Comparison of ENCODE assay signal across 14 cellular contexts in the genomic region with DNA sequence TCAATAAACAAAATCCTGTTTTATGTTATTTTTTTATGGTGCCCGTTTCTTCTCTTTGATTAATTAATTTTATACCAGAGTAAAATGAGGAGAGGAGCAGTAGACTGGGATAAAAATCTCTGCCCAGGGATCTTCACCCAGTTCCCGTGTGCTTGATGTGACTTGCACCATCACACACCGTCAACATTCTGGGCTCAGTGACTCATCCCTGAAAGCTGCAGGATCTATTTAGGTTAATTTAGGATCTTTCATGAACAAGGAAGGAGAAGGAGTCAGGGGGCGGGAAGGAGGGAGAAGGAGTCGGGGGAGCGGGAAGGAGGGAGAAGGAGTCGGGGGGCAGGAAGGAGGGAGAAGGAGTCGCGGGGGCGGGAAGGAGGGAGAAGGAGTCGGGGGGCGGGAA.
A peak's percentile ranks its signal among the peaks of the same experiment; 100 is the strongest.
DNase-seq lines count a peak whose midpoint lies in the region; FAIRE-seq and TF ChIP-seq lines count a peak whose summit lies in the region.
"Had no signal": no experiment of that assay in that cellular context is flagged by ENCODE, and none has a peak within 500 bp of the region (broad histone marks: within the 10 kb centered on the region; RNA-seq: fewer than 3 reads in every experiment).

No MANE protein-coding gene starts in this region.

- H3K4me1 ChIP-seq in HUES6 (ENCODE audit: control insufficient read depth, insufficient read depth, low read length): peaks cover 13% of the 10 kb centered on the region
- H3K4me1 ChIP-seq: esophagus squamous epithelium, testis had no signal

- H3K36me3 ChIP-seq in HUES6 (ENCODE audit: control insufficient read depth, insufficient read depth, low read length): peaks cover under 1% of the 10 kb centered on the region; the same call in 1 of the 2 replicates
- H3K36me3 ChIP-seq in bronchial epithelial cell (ENCODE audit: control insufficient read depth, insufficient read depth, low read length): no peaks in the 10 kb centered on the region

- no peak for TF ChIP-seq CTCF in bronchial epithelial cell (IDR thresholded peaks at IDR 0.05; ENCODE audit: insufficient read depth, low read length, severe bottlenecking)

- H3K9ac ChIP-seq in HUES6 (ENCODE audit: low read length): no peak overlapping the region

- no peaks in the 10 kb centered on the region for H3K9me3 ChIP-seq in HUES6 (ENCODE audit: control insufficient read depth, insufficient read depth, low read depth, low read length)
- H3K9me3 ChIP-seq: esophagus squamous epithelium, testis had no signal

- no peak for FAIRE-seq in bronchial epithelial cell (lab: Jason Lieb, UNC)

- DNase-seq in bronchial epithelial cell (ENCODE audit: low read depth) (peak; percentile 73), iris pigment epithelial cell (ENCODE audit: low read depth) (peak; percentile 58), NAMALWA (ENCODE audit: low spot score) (no peak), SHP77 treated with DMSO at 0.1 percent for 48 hours (lab: John Stamatoyannopoulos, UW) (no peak)
- DNase-seq in stimulated activated CD4-positive, alpha-beta T cell treated with anti-CD3 and anti-CD28 coated beads, Interleukin-12 subunit alpha, Interleukin-12 subunit beta, amount 100 ng/mL, for 4 hours: no peak
- no peak for DNase-seq in central memory CD4-positive, alpha-beta T cell
- DNase-seq: activated CD8-positive, alpha-beta T cell treated with anti-CD3 and anti-CD28 coated beads for 36 hours; activated effector memory CD4-positive, alpha-beta T cell treated with anti-CD3 and anti-CD28 coated beads, Interleukin-2, amount 50 U/mL, for 16 hours; esophagus squamous epithelium; left cardiac atrium; MM.1S; naive B cell; testis had no signal

- peak overlapping the region; percentile 33; the same call in 1 of the 2 replicates for H3K4me3 ChIP-seq in HUES6 (ENCODE audit: low read depth, low read length)
- no peak overlapping the region for H3K4me3 ChIP-seq in bronchial epithelial cell (ENCODE audit: low read depth, low read length)
- H3K4me3 ChIP-seq: esophagus squamous epithelium, testis had no signal

- no peaks in the 10 kb centered on the region for H3K27me3 ChIP-seq in HUES6 (ENCODE audit: control insufficient read depth, insufficient read depth, low read length)
- H3K27me3 ChIP-seq in bronchial epithelial cell (ENCODE audit: control insufficient read depth, insufficient read depth, low read length): no peaks in the 10 kb centered on the region
- H3K27me3 ChIP-seq: esophagus squamous epithelium, testis had no signal

- H3K27ac ChIP-seq in HUES6 (ENCODE audit: low read depth, low read length): no peak overlapping the region
- H3K27ac ChIP-seq: esophagus squamous epithelium, testis had no signal

Comparison
In these comparisons a context has a peak if more than half of its experiments do, and no peak if none do; other contexts are left out.
1. DNase-seq: peak in bronchial epithelial cell (single experiment) and iris pigment epithelial cell (single experiment); none in stimulated activated CD4-positive, alpha-beta T cell treated with anti-CD3 and anti-CD28 coated beads, Interleukin-12 subunit alpha, Interleukin-12 subunit beta, amount 100 ng/mL, for 4 hours (single experiment), NAMALWA (single experiment), SHP77 treated with DMSO at 0.1 percent for 48 hours (single experiment) and central memory CD4-positive, alpha-beta T cell (single experiment).